Comparison of ENCODE assay signal across 18 cellular contexts in the genomic region with DNA sequence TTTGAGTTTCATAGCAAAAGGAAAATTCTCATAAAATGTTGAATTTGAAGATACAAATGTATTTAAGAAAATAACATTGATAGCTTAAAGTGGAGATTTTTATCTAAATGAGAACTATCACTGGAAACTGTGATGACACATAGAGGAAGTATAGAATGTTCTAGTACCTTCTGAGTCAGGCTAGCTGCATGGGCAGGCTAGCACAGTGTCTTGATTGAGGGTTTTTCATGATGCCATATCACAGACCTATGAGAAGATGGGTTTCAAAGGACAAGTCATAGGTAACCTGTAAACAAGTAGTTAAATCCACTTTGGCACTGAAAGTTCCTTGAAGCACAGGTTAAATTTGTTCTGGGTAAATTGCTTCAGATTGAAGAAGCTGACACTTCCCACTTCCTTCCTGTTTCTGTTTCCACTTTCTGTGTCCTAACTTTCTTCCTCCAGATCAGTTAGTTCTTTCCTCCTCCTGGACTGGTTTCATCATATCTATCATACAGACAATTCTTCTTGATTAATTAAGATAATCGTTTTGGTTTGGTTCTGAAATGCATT. TPM values are rescaled to one million over a fixed set of nuclear protein-coding genes. Genes with fewer than 3 reads are reported as not detected.
A peak's percentile ranks its signal among the peaks of the same experiment; 100 is the strongest.
DNase-seq lines count a peak whose midpoint lies in the region; TF ChIP-seq lines count a peak whose summit lies in the region.
"Had no signal": no experiment of that assay in that cellular context is flagged by ENCODE, and none has a peak within 500 bp of the region (broad histone marks: within the 10 kb centered on the region; RNA-seq: fewer than 3 reads in every experiment).

No MANE protein-coding gene starts in this region.

- H4K91ac ChIP-seq in H9 (ENCODE audit: insufficient read length, low read depth, low read length) = no peak overlapping the region

- no peaks in the 10 kb centered on the region for H3K9me3 ChIP-seq in H9 (ENCODE audit: control insufficient read depth, low read depth, low read length)
- H3K9me3 ChIP-seq: colonic mucosa, gastroesophageal sphincter, spleen, tibial artery had no signal

- no peak overlapping the region for H2BK20ac ChIP-seq in H9 (ENCODE audit: low read depth, low read length, poor library complexity, severe bottlenecking)

- no peak overlapping the region for H4K5ac ChIP-seq in H9 (ENCODE audit: insufficient read length, low read depth, low read length)

- TF ChIP-seq CTCF in CD14-positive monocyte (IDR thresholded peaks at IDR 0.05) = no peak
- TF ChIP-seq CTCF in H9 (conservative IDR thresholded peaks at IDR 0.05) = no peak

- H3K9ac ChIP-seq in H9 (ENCODE audit: extremely low read depth, insufficient read length, low read length) = no peak overlapping the region

- H2AK5ac ChIP-seq in H9 (ENCODE audit: insufficient read length, low read length) = no peak overlapping the region

- H3K23ac ChIP-seq in H9 (ENCODE audit: insufficient read length, low read depth, low read length) = no peak overlapping the region

- intact Hi-C loops in CD14-positive monocyte (cut with micrococcal nuclease) = loop anchor here in 1 of 2 donors (5.0 kb wide), 4 partner anchors 46 to 956 kb away; a partner anchor contains a TSS

- H3K36me3 Mint-ChIP-seq in CD14-positive monocyte = no peaks in the 10 kb centered on the region
- no peaks in the 10 kb centered on the region for H3K36me3 Mint-ChIP-seq in H9 (ENCODE audit: insufficient read depth in 1 of 3, low read depth in 3 of 3)
- no peaks in the 10 kb centered on the region for H3K36me3 Mint-ChIP-seq in T-helper 2 cell treated with Interferon-gamma antibody and Interleukin-4, amounts not matched to agents 5 μg/mL and 100 μg/mL, for 36 hours (ENCODE audit: low read depth)
- H3K36me3 Mint-ChIP-seq: activated CD8-positive, alpha-beta memory T cell treated with anti-CD3 and anti-CD28 coated beads, Interleukin-2, amount 10 ng/mL, durations not matched to agents 7 days and 5 days; naive B cell had no signal

- H2BK120ac ChIP-seq in H9 (ENCODE audit: low read depth, low read length, poor library complexity, severe bottlenecking) = no peak overlapping the region

- no peak overlapping the region for H3K4ac ChIP-seq in H9 (ENCODE audit: low read depth, low read length)

- no peaks in the 10 kb centered on the region for H4K20me1 ChIP-seq in H9 (ENCODE audit: control insufficient read depth, insufficient read depth, insufficient read length)

- H3K79me1 ChIP-seq in H9 (ENCODE audit: insufficient read depth, low read depth, low read length, poor library complexity, severe bottlenecking) = no peaks in the 10 kb centered on the region

- H3K27me3 Mint-ChIP-seq in CD14-positive monocyte (ENCODE audit: low read depth in 3 of 3) (peaks cover 3 to 12% (median 7%) of the 10 kb centered on the region in 3 donors), H9 (ENCODE audit: low read depth) (peaks cover 27% of the 10 kb centered on the region)
- peaks cover 22% of the 10 kb centered on the region for H3K27me3 Mint-ChIP-seq in T-helper 2 cell treated with Interferon-gamma antibody and Interleukin-4, amounts not matched to agents 5 μg/mL and 100 μg/mL, for 36 hours (ENCODE audit: low read depth)

- no peak overlapping the region for H3K14ac ChIP-seq in H9 (ENCODE audit: insufficient read depth, low read length)

- WGBS in H9 (ENCODE audit: extremely low coverage, insufficient read length, low lambda C conversion rate) = no CpG with 5 or more reads among the region's 1 CpG

- H3K4me3 Mint-ChIP-seq in CD14-positive monocyte (peak overlapping the region in 1 of 2 donors; percentile 42), H9 (no peak overlapping the region)
- H3K4me3 Mint-ChIP-seq in T-helper 2 cell treated with Interferon-gamma antibody and Interleukin-4, amounts not matched to agents 5 μg/mL and 100 μg/mL, for 36 hours = no peak overlapping the region
- H3K4me3 Mint-ChIP-seq: activated B cell treated with CpG ODN at 0.5 μM for 24 hours; activated CD8-positive, alpha-beta memory T cell treated with anti-CD3 and anti-CD28 coated beads, Interleukin-2, amount 10 ng/mL, durations not matched to agents 7 days and 5 days had no signal

- H3K9me3 Mint-ChIP-seq in CD14-positive monocyte = no peaks in the 10 kb centered on the region
- no peaks in the 10 kb centered on the region for H3K9me3 Mint-ChIP-seq in H9
- H3K9me3 Mint-ChIP-seq in T-helper 2 cell treated with Interferon-gamma antibody and Interleukin-4, amounts not matched to agents 5 μg/mL and 100 μg/mL, for 36 hours = no peaks in the 10 kb centered on the region
- H3K9me3 Mint-ChIP-seq: activated B cell treated with CpG ODN at 0.5 μM for 24 hours, naive B cell had no signal

- H3K56ac ChIP-seq in H9 (ENCODE audit: insufficient read length, low read depth, low read length) = no peak overlapping the region

- peaks cover 4% of the 10 kb centered on the region for H3K23me2 ChIP-seq in H9 (ENCODE audit: insufficient read length, low read depth, low read length, poor library complexity, severe bottlenecking)

- H3K4me1 Mint-ChIP-seq in CD14-positive monocyte (peaks cover 73% of the 10 kb centered on the region), H9 (peaks cover 12 to 25% of the 10 kb centered on the region in 2 experiments)
- peaks cover 24% of the 10 kb centered on the region for H3K4me1 Mint-ChIP-seq in T-helper 2 cell treated with Interferon-gamma antibody and Interleukin-4, amounts not matched to agents 5 μg/mL and 100 μg/mL, for 36 hours (ENCODE audit: low read depth)

- H2BK15ac ChIP-seq in H9 (ENCODE audit: low read depth, low read length) = no peak overlapping the region

- no peak overlapping the region for H2BK12ac ChIP-seq in H9 (ENCODE audit: insufficient read length, low read depth, low read length)

- DNase-seq in CD14-positive monocyte (ENCODE audit: low spot score) (no peak), KBM-7 (peak; percentile 51), SKM-1 treated with dmso at 0.1 percent for 144 hours (lab: John Stamatoyannopoulos, UW; ENCODE audit: unreplicated experiment) (peak; percentile 86), iris pigment epithelial cell (ENCODE audit: low read depth) (peak; percentile 36), H9 (no peak), NCI-H345 (lab: John Stamatoyannopoulos, UW) (no peak), NCI-H774 (lab: John Stamatoyannopoulos, UW) (no peak)
- DNase-seq in T-helper 2 cell treated with Interferon-gamma antibody and Interleukin-4, amounts not matched to agents 5 μg/mL and 100 μg/mL, for 36 hours (ENCODE audit: low spot score) = no peak
- DNase-seq: activated B cell treated with CpG ODN at 0.5 μM for 24 hours; activated CD8-positive, alpha-beta memory T cell treated with anti-CD3 and anti-CD28 coated beads, Interleukin-2, amount 10 ng/mL, durations not matched to agents 7 days and 5 days; activated gamma-delta T cell treated with Interleukin-2 at 50 U/mL for 16 hours; colonic mucosa; naive B cell; NCI-H1092 treated with DMSO at 0.1 percent for 48 hours; NCI-H2107; spleen had no signal

- no peaks in the 10 kb centered on the region; the same call in 1 of the 2 replicates for H3K27me3 ChIP-seq in H9 (ENCODE audit: insufficient read depth, low read length)
- H3K27me3 ChIP-seq: colonic mucosa had no signal

- H3K79me2 ChIP-seq in H9 (ENCODE audit: insufficient read depth, low read length) = no peaks in the 10 kb centered on the region

- in situ Hi-C loops in KBM-7 (cut with MboI; ENCODE audit: low pct_unique_long_range_greater_than_20kb, low sequenced_read_pairs) = no loop called here

- H3K27ac Mint-ChIP-seq in CD14-positive monocyte (peak overlapping the region; percentile 40 to 89 (median 80)), H9 (no peak overlapping the region)
- no peak overlapping the region for H3K27ac Mint-ChIP-seq in T-helper 2 cell treated with Interferon-gamma antibody and Interleukin-4, amounts not matched to agents 5 μg/mL and 100 μg/mL, for 36 hours
- H3K27ac Mint-ChIP-seq: activated B cell treated with CpG ODN at 0.5 μM for 24 hours; activated CD8-positive, alpha-beta memory T cell treated with anti-CD3 and anti-CD28 coated beads, Interleukin-2, amount 10 ng/mL, durations not matched to agents 7 days and 5 days had no signal

- H3T11ph ChIP-seq in H9 (ENCODE audit: low read length) = no peak overlapping the region

- H3K4me1 ChIP-seq in H9 (ENCODE audit: insufficient read depth, low read length) = no peaks in the 10 kb centered on the region

- no peak overlapping the region for H2AFZ ChIP-seq in H9 (ENCODE audit: low read length)

- no peak overlapping the region for H3K4me2 ChIP-seq in H9 (ENCODE audit: insufficient read depth, insufficient read length, low read length)

- H2BK5ac ChIP-seq in H9 (ENCODE audit: insufficient read length, low read length) = no peak overlapping the region

- no peak overlapping the region for H3K27ac ChIP-seq in H9 (ENCODE audit: insufficient read length, low read depth, low read length)
- H3K27ac ChIP-seq: colonic mucosa, gastroesophageal sphincter, tibial artery had no signal

- no peak overlapping the region for H3K18ac ChIP-seq in H9 (ENCODE audit: insufficient read length, low read depth, low read length)

- no peak overlapping the region for H4K8ac ChIP-seq in H9 (replicated peaks; ENCODE audit: insufficient read length, low read depth, low read length)

RNA-seq across cellular contexts. Expression of a gene that starts 48.2 kb away (rescaled TPM):
- 1 to 10 TPM; 3.1 to 4.4 TPM for polyA plus RNA-seq in CD14-positive monocyte
- total RNA-seq in H9 (2021) = 23.0 and 24.0 TPM in 2 replicates

Comparison
In these comparisons a context has a peak if more than half of its experiments do, and no peak if none do; other contexts are left out.
1. DNase-seq: peak in KBM-7 (single experiment), SKM-1 treated with dmso at 0.1 percent for 144 hours (single experiment) and iris pigment epithelial cell (single experiment); none in CD14-positive monocyte (single experiment), H9 (single experiment), NCI-H345 (single experiment), T-helper 2 cell treated with Interferon-gamma antibody and Interleukin-4, amounts not matched to agents 5 μg/mL and 100 μg/mL, for 36 hours (single experiment) and NCI-H774 (single experiment).
2. H3K27ac Mint-ChIP-seq: peak in CD14-positive monocyte (7 of 7); none in H9 (0 of 3) and T-helper 2 cell treated with Interferon-gamma antibody and Interleukin-4, amounts not matched to agents 5 μg/mL and 100 μg/mL, for 36 hours (single experiment).